In the genomic region with DNA sequence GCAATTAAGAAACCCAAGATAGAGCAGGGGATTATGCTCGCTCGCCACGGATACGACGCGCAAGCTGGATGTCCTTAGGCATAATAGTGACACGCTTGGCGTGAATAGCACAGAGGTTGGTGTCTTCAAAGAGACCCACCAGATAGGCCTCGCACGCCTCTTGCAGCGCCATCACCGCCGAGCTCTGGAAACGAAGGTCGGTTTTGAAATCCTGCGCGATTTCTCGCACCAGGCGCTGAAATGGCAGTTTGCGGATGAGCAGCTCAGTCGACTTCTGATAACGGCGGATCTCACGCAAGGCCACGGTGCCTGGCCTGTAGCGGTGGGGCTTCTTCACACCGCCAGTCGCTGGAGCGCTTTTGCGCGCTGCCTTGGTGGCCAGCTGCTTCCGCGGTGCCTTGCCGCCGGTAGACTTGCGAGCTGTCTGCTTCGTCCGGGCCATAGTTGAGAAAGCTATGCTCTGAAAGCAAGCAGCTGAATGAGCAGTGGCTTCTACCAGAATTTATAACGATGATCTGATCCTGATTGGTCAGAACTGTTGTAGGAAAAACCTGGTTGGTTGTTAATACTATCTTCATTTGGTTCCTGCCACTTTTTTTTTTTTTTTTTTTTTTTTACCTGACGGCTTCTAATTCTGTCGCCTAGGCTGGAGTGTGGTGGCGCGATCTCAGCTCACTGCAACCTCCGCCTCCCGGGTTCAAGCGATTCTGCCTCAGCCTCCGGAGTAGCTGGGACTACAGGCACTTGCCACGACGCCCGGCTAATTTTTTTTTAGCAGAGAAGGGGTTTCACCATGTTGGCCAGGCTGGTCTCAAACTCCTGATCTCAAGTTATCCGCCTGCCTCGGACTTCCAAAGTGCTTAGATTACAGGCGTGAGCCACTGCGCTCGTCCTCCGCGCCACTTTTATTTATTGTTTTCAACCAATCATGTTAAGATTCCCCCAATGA, we compare ENCODE assay signal across 9 cellular contexts. TPM values are rescaled to one million over a fixed set of nuclear protein-coding genes. Genes with fewer than 3 reads are reported as not detected.
DNase-seq lines count a peak whose midpoint lies in the region; ATAC-seq and TF ChIP-seq lines count a peak whose summit lies in the region.
"Had no signal": no experiment of that assay in that cellular context is flagged by ENCODE, and none has a peak within 500 bp of the region (broad histone marks: within the 10 kb centered on the region; RNA-seq: fewer than 3 reads in every experiment).

No MANE protein-coding gene starts in this region.

- peaks cover 0 to 4% (median 0%) of the 10 kb centered on the region in 3 donors for H3K36me3 Mint-ChIP-seq in immature natural killer cell

- H3K36me3 ChIP-seq in HUES64 (ENCODE audit: insufficient read depth, low read length) (no peaks in the 10 kb centered on the region), body of pancreas (replicated peaks in 1 of 2; ENCODE audit: insufficient read depth in 1 of 2, low read depth in 2 of 2) (no peaks in the 10 kb centered on the region)

- H3K4me3 ChIP-seq in HUES64 (ENCODE audit: low read length), result peak overlapping the region; percentile 84
- no peak overlapping the region for H3K4me3 ChIP-seq in body of pancreas

- H3K9me3 Mint-ChIP-seq in immature natural killer cell, result no peaks in the 10 kb centered on the region
- H3K9me3 Mint-ChIP-seq: nephron had no signal

- TF ChIP-seq CTCF in body of pancreas (IDR thresholded peaks at IDR 0.05), result no peak

- TF ChIP-seq POLR2A in body of pancreas (IDR thresholded peaks at IDR 0.05), result peak in 2 of 3 donors; percentile 50 to 71

- WGBS in HUES64, result under 1% methylated on average over 57 of the region's 57 CpGs
- WGBS in body of pancreas, 2 donors, result 9 to 12% methylated on average over 43 to 57 of the region's 57 CpGs

- peak overlapping the region in 1 of 5 donors; percentile 77 for H3K4me3 Mint-ChIP-seq in immature natural killer cell
- H3K4me3 Mint-ChIP-seq: nephron had no signal

- peak overlapping the region; percentile 95 for H3K9ac ChIP-seq in HUES64 (ENCODE audit: low read depth, low read length)

- H3K27me3 ChIP-seq in HUES64 (ENCODE audit: insufficient read depth, low read length) (no peaks in the 10 kb centered on the region), body of pancreas (peaks cover 0 to 5% of the 10 kb centered on the region in 2 donors)

- peaks cover 25% of the 10 kb centered on the region for H3K4me1 ChIP-seq in HUES64 (ENCODE audit: insufficient read depth, low read length)
- peaks cover 36% of the 10 kb centered on the region for H3K4me1 ChIP-seq in body of pancreas

- intact Hi-C loops in body of pancreas (cut with DNase I) (loop anchor here (10.0 kb wide), 1 partner anchor 116 kb away; no protein-coding TSS in a partner anchor), posterior vena cava (cut with DNase I) (loop anchor here in 1 of 2 donors (10.0 kb wide), 1 partner anchor 706 kb away; no protein-coding TSS in a partner anchor)

- H3K27me3 Mint-ChIP-seq in immature natural killer cell (ENCODE audit: low read depth in 3 of 3), result peaks cover 22 to 38% (median 28%) of the 10 kb centered on the region in 3 donors

- H3K27ac ChIP-seq in HUES64 (ENCODE audit: low read depth, low read length) (peak overlapping the region; percentile 94), body of pancreas (no peak overlapping the region)

- ATAC-seq in GM21576 (IDR thresholded peaks at IDR 0.05; ENCODE audit: unreplicated experiment) (peak; percentile 43), body of pancreas (no peak)

- DNase-seq in ELF-1 (ENCODE audit: low read depth, low spot score) (peak; percentile 94), T-helper 22 cell (ENCODE audit: low read depth) (peak; percentile 65), body of pancreas (peak in 2 of 4 donors; percentile 35 to 61), immature natural killer cell (peak; percentile 85 to 91 (median 88)), posterior vena cava (ENCODE audit: low spot score) (no peak)
- peak; percentile 64 to 75 for DNase-seq in stimulated activated CD4-positive, alpha-beta T cell treated with anti-CD3 and anti-CD28 coated beads, Interleukin-2, amount 100 ng/mL, for 24 hours

- peak overlapping the region in 5 of 6 donors; percentile 83 to 88 (median 86) for H3K27ac Mint-ChIP-seq in immature natural killer cell

- H3K4me1 Mint-ChIP-seq in immature natural killer cell, result peaks cover 30 to 42% of the 10 kb centered on the region in 2 donors

- no peaks in the 10 kb centered on the region for H3K9me3 ChIP-seq in HUES64 (ENCODE audit: insufficient read depth, low read depth, low read length)
- H3K9me3 ChIP-seq in body of pancreas, result no peaks in the 10 kb centered on the region

RNA-seq across cellular contexts. Expression of gene OR2B2, which starts 21.6 kb away (rescaled TPM):
- not detected for polyA plus RNA-seq in HUES64 (2013, experiment 1 of 2)
- polyA plus RNA-seq in HUES64 (2013, experiment 2 of 2), result not detected
- not detected for total RNA-seq in body of pancreas
- not detected for polyA plus RNA-seq in immature natural killer cell
- not detected for total RNA-seq in posterior vena cava
